In the genomic region with DNA sequence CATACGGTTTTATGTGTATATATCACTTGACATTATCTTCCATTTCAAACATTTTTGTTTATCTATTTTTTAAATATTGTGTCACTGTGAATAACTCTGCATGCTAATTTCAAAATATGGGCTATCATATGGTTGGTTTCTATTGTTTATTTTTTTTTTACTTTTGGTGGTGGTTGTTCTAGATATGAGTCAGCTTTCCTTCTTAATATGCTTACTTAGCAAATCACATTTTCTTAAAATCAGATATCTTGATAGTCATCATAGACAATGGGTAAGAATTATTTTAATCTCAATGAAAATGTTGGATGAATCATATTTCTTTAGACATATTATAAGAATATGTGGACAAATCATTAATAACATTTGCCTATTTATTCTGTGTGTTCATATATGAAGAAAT, we compare ENCODE assay signal across 17 cellular contexts.
DNase-seq lines count a peak whose midpoint lies in the region; ATAC-seq and TF ChIP-seq lines count a peak whose summit lies in the region.
"Had no signal": no experiment of that assay in that cellular context is flagged by ENCODE, and none has a peak within 500 bp of the region (broad histone marks: within the 10 kb centered on the region; RNA-seq: fewer than 3 reads in every experiment).

No MANE protein-coding gene starts in this region.

- H3K27ac ChIP-seq in caudate nucleus (ENCODE audit: low read depth, low read length): no peak overlapping the region
- H3K27ac ChIP-seq: 22Rv1; BLaER1 treated with 17β-estradiol and CSF1 and Interleukin-3, amounts not matched to agents 10 nM and 100 nM; GM23248 had no signal

- no peak for ATAC-seq in GM19455 (IDR thresholded peaks at IDR 0.05; ENCODE audit: unreplicated experiment)

- H3K4me3 ChIP-seq in adipocyte (ENCODE audit: low read length) (no peak overlapping the region), choroid plexus epithelial cell (ENCODE audit: low read depth, low read length) (no peak overlapping the region), fibroblast of pulmonary artery (replicated peaks; ENCODE audit: low read depth, low read length) (no peak overlapping the region)
- H3K4me3 ChIP-seq: BLaER1 treated with 17β-estradiol and CSF1 and Interleukin-3, amounts not matched to agents 10 nM and 100 nM; GM23248 had no signal

- DNase-seq in DMS53 (lab: John Stamatoyannopoulos, UW) (peak; percentile 9), DMS53 treated with DMSO at 0.1 percent for 48 hours (lab: John Stamatoyannopoulos, UW; ENCODE audit: unreplicated experiment) (no peak), adipocyte (ENCODE audit: low read depth) (peak; percentile 24), choroid plexus epithelial cell (ENCODE audit: low read depth) (peak; percentile 6), fibroblast of pulmonary artery (ENCODE audit: low read depth) (peak; percentile 3), globus pallidus (ENCODE audit: low spot score) (no peak), caudate nucleus (lab: John Stamatoyannopoulos, UW) (no peak)
- DNase-seq: ACHN; CD4-positive, CD25-positive, alpha-beta regulatory T cell; DND-41; GDM1; GM23248; H7; KG1 had no signal

- H3K9ac ChIP-seq in adipocyte (ENCODE audit: low read length): no peak overlapping the region
- H3K9ac ChIP-seq: BLaER1 treated with 17β-estradiol and CSF1 and Interleukin-3, amounts not matched to agents 10 nM and 100 nM; GM23248 had no signal

- no peaks in the 10 kb centered on the region for H3K27me3 ChIP-seq in adipocyte (replicated peaks; ENCODE audit: control insufficient read depth, insufficient read depth, low read length)
- H3K27me3 ChIP-seq: BLaER1 treated with 17β-estradiol and CSF1 and Interleukin-3, amounts not matched to agents 10 nM and 100 nM had no signal

- no peaks in the 10 kb centered on the region for H3K36me3 ChIP-seq in adipocyte (ENCODE audit: control insufficient read depth, insufficient read depth, low read length, severe bottlenecking)
- H3K36me3 ChIP-seq: BLaER1 treated with 17β-estradiol and CSF1 and Interleukin-3, amounts not matched to agents 10 nM and 100 nM had no signal

- no peaks in the 10 kb centered on the region for H3K9me3 ChIP-seq in adipocyte (ENCODE audit: control insufficient read depth, low read length)
- H3K9me3 ChIP-seq: BLaER1 treated with 17β-estradiol and CSF1 and Interleukin-3, amounts not matched to agents 10 nM and 100 nM had no signal

- H3K4me1 ChIP-seq in adipocyte (ENCODE audit: control insufficient read depth, insufficient read depth, low read length): no peaks in the 10 kb centered on the region
- H3K4me1 ChIP-seq: BLaER1 treated with 17β-estradiol and CSF1 and Interleukin-3, amounts not matched to agents 10 nM and 100 nM had no signal

- TF ChIP-seq CTCF in choroid plexus epithelial cell (conservative IDR thresholded peaks at IDR 0.05; ENCODE audit: low read depth, low read length) (no peak), fibroblast of pulmonary artery (IDR thresholded peaks at IDR 0.05; ENCODE audit: low read length, missing control alignments) (no peak)

Comparison
In these comparisons a context has a peak if more than half of its experiments do, and no peak if none do; other contexts are left out.
1. DNase-seq: peak in DMS53 (single experiment), adipocyte (single experiment), choroid plexus epithelial cell (single experiment) and fibroblast of pulmonary artery (single experiment); none in DMS53 treated with DMSO at 0.1 percent for 48 hours (single experiment), globus pallidus (single experiment) and caudate nucleus (0 of 61).